ENCODE assay signal across 20 cellular contexts in genomic region chr5:44842491-44843282, GRCh38. TPM values are rescaled to one million over a fixed set of nuclear protein-coding genes. Genes with fewer than 3 reads are reported as not detected.
DNase-seq lines count a peak whose midpoint lies in the region; ATAC-seq, FAIRE-seq and TF ChIP-seq lines count a peak whose summit lies in the region.
"Had no signal": no experiment of that assay in that cellular context is flagged by ENCODE, and none has a peak within 500 bp of the region (broad histone marks: within the 10 kb centered on the region; RNA-seq: fewer than 3 reads in every experiment).

No MANE protein-coding gene starts in this region.

- ATAC-seq in WTC11 (no peak), HG02981 (IDR thresholded peaks at IDR 0.05; ENCODE audit: unreplicated experiment) (no peak), HG03045 (IDR thresholded peaks at IDR 0.05; ENCODE audit: unreplicated experiment) (no peak)
- ATAC-seq: HCT116, HepG2 had no signal

- FAIRE-seq in H54 (lab: Jason Lieb, UNC) = peak; percentile 50
- FAIRE-seq: HepG2 had no signal

- H3K36me3 Mint-ChIP-seq in WTC11 = peaks cover 28% of the 10 kb centered on the region

- no peaks in the 10 kb centered on the region for H3K4me1 Mint-ChIP-seq in WTC11

- in situ Hi-C loops in Caki2 (cut with HindIII; ENCODE audit: low pct_unique_long_range_greater_than_20kb, low sequenced_read_pairs) = no loop called here

- CTCF ChIA-PET in WTC11 (lab: Charles Lee) = interaction anchor here (1.0 kb wide), 1 partner anchor 11 kb away, joined by 3 read pairs; no protein-coding TSS in a partner anchor

- TF ChIP-seq CTCF in WTC11 (IDR thresholded peaks at IDR 0.05) = no peak

- no peak overlapping the region for H3K27ac Mint-ChIP-seq in WTC11

- no peaks in the 10 kb centered on the region for H3K27me3 Mint-ChIP-seq in WTC11 (ENCODE audit: low read depth)

- peaks cover 28% of the 10 kb centered on the region for H3K9me3 Mint-ChIP-seq in WTC11

- no peak overlapping the region for H3K4me3 Mint-ChIP-seq in WTC11

- POLR2A ChIA-PET in WTC11 (lab: Charles Lee) = no interaction called here

- DNase-seq in Caki2 (ENCODE audit: low read depth) = peak; percentile 30
- DNase-seq in H54 (ENCODE audit: insufficient read length, low spot score) = no peak
- no peak for DNase-seq in WTC11 (ENCODE audit: low spot score)
- DNase-seq in left kidney (ENCODE audit: low read depth, low spot score) = peak; percentile 31
- no peak for DNase-seq in H4 (ENCODE audit: low spot score)
- no peak for DNase-seq in HuH-7.5 (ENCODE audit: low spot score)
- DNase-seq: AML-193, DMS 273 treated with DMSO at 0.1 percent for 48 hours, GF-D8, GM23248, KG1, NCI-H1694 treated with DMSO at 0.1 percent for 48 hours, NCI-H226, NCI-H524, SHP77, SK-N-SH had no signal

- no peak for TF ChIP-seq POLR2A in H54 (IDR thresholded peaks at IDR 0.05; ENCODE audit: low read depth, low read length)

TF ChIP-seq in WTC11, 78 proteins besides CTCF, POLR2A, EP300 and RAD21:
- TF ChIP-seq HMGA2 (CRISPR knock-in tag; IDR thresholded peaks at IDR 0.05) (peak; percentile 96), NFE2L1 (CRISPR knock-in tag; IDR thresholded peaks at IDR 0.05) (no peak), TCF7 (CRISPR knock-in tag; IDR thresholded peaks at IDR 0.05; ENCODE audit: low read depth) (no peak)
TF ChIP-seq in WTC11: peak in this region for 1.

RNA-seq across cellular contexts. Expression of gene MRPS30, which starts 33.9 kb away (rescaled TPM):
- 28.9 and 34.9 TPM in 2 replicates for total RNA-seq in Caki2 (2014; rRNA removed; shearing (Covaris generic); ENCODE audit: low replicate concordance)
- 78.3 to 83.9 TPM (median 82.5 TPM) in 3 replicates for total RNA-seq in WTC11 (2021)
- 57.9 and 70.1 TPM in 2 replicates for total RNA-seq in H4 (2014; rRNA removed; shearing (Covaris generic))

Comparison
In these comparisons a context has a peak if more than half of its experiments do, and no peak if none do; other contexts are left out.
1. DNase-seq: peak in Caki2 (single experiment) and left kidney (single experiment); none in H54 (single experiment), WTC11 (single experiment), H4 (single experiment) and HuH-7.5 (single experiment).